Comparison of ENCODE assay signal across 1 cellular context in the genomic region with DNA sequence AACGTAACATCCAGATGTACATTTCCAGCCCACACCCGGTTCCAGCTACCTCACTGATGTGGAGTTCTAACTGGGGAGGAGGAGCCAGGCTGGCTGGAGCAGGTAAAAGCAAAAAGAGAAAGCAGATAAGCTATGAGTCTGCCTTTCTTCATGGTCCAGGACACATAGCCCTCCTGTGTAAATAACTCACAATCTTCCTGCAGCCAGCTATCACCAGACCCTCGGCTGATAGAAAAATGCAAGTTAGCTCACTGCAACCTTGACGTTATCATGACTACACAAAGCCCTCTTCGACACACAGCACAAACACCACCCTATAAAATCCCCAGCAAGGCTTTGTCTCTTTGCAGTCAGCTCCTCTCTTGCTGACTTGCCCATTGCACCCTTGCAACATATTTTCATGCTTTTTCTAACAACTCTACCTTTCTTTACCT.
TF ChIP-seq lines count a peak whose summit lies in the region.

No MANE protein-coding gene starts in this region.

TF ChIP-seq in HepG2, 621 proteins besides CTCF, POLR2A, EP300 and RAD21:
- peak; percentile 87; the same call in 1 of the 2 replicates for TF ChIP-seq ZNF678 (CRISPR knock-in tag; IDR thresholded peaks at IDR 0.05)
- no peak for TF ChIP-seq ZKSCAN5 (CRISPR knock-in tag; IDR thresholded peaks at IDR 0.05)
- TF ChIP-seq HDAC2 (CRISPR knock-in tag; IDR thresholded peaks at IDR 0.05) = no peak
